In genomic region chr11:16744128-16744725, GRCh38 we compare ENCODE assay signal across 2 cellular contexts.
TF ChIP-seq lines count a peak whose summit lies in the region.

No MANE protein-coding gene starts in this region.

TF ChIP-seq in IMR-90, 13 proteins besides CTCF, POLR2A, EP300 and RAD21:
- no peak for TF ChIP-seq RFX5 (IDR thresholded peaks at IDR 0.05; ENCODE audit: low read depth, low read length)
- TF ChIP-seq ELK1 (IDR thresholded peaks at IDR 0.05; ENCODE audit: borderline replicate concordance, low read depth, low read length) = no peak
- no peak for TF ChIP-seq USF2 (IDR thresholded peaks at IDR 0.05; ENCODE audit: low read depth, low read length)
- TF ChIP-seq CEBPB (IDR thresholded peaks at IDR 0.05; ENCODE audit: low read depth, low read length) = peak; percentile 60; the same call in 1 of the 2 replicates

TF ChIP-seq in GM12878, 131 proteins besides CTCF, POLR2A, EP300 and RAD21:
- no peak for TF ChIP-seq SUPT20H (IDR thresholded peaks at IDR 0.05; ENCODE audit: borderline replicate concordance, control insufficient read depth, low read depth, low read length)
- no peak for TF ChIP-seq KAT2A (conservative IDR thresholded peaks at IDR 0.05; ENCODE audit: control insufficient read depth, low read depth, low read length)
- TF ChIP-seq ZNF274 (IDR thresholded peaks at IDR 0.05; ENCODE audit: insufficient read depth, insufficient read length) = no peak
